Comparison of ENCODE assay signal across 7 cellular contexts in the genomic region with DNA sequence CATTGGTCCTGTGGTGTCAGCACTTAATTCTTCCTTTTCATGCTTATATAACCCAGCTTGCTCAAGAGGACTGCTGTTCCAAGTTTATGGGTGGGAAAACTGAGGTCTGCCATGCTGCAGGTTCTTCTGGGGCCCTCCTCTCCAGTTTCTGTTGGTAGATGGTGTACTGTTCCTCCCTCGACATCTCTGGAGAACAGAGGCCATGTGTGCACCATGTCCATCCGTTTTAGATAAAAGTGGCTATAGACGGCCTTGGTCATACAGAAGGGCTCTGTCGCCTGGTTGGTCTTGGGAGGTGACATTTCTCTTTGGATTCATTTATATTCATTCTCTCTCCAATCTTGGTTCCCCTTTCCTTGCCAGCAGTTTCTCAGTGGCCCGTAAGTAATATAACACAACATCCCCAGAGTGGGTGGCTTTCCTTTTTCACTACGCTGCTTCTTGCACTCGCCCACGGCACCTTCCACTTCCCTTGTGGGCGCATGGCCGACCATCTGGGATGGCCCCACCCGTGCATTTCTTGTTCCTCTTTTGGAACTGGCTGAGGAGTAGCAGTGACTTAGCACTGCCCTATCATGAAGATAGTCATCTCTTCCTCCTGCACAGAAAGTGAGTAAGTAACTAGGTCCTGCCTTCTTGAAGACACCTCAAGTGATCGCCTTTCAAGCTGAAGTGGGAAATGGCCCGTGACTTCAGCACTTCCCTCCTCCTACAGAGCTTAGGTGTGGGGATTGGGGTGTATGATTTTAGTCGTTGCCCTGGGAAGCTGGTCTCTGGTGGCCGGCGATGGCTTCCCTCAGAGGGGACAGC.
DNase-seq lines count a peak whose midpoint lies in the region; ATAC-seq lines count a peak whose summit lies in the region.

No MANE protein-coding gene starts in this region.

- peaks cover 42 to 59% of the 10 kb centered on the region in 2 donors for H3K4me1 Mint-ChIP-seq in stimulated activated naive B cell treated with anti-CD40 and anti-IgM and Interleukin-4, amounts not matched to agents 10 μg/mL and 1 μg/mL and 100 μg/mL, for 72 hours

- peaks cover 31 to 53% of the 10 kb centered on the region in 2 donors for H3K36me3 Mint-ChIP-seq in stimulated activated naive B cell treated with anti-CD40 and anti-IgM and Interleukin-4, amounts not matched to agents 10 μg/mL and 1 μg/mL and 100 μg/mL, for 72 hours

- ATAC-seq in GM18868 (IDR thresholded peaks at IDR 0.05; ENCODE audit: unreplicated experiment) (peak; percentile 95), HG02588 (IDR thresholded peaks at IDR 0.05; ENCODE audit: unreplicated experiment) (peak; percentile 95)
- ATAC-seq in stimulated activated naive B cell treated with anti-CD40 and anti-IgM and Interleukin-4, amounts not matched to agents 10 μg/mL and 1 μg/mL and 100 μg/mL, for 72 hours (replicated peaks) = peak; percentile 97

- DNase-seq in NOMO-1 (lab: John Stamatoyannopoulos, UW; ENCODE audit: unreplicated experiment in 2 of 2) = peak; percentile 96 to 98
- peak in 35 of 42 donors; percentile 15 to 74 (median 45) for DNase-seq in head of caudate nucleus
- DNase-seq in stimulated activated naive B cell treated with anti-CD40 and anti-IgM and Interleukin-4, amounts not matched to agents 10 μg/mL and 1 μg/mL and 100 μg/mL, for 72 hours = peak; percentile 92
- no peak for DNase-seq in NCI-H1436 treated with DMSO at 0.1 percent for 48 hours (lab: John Stamatoyannopoulos, UW)
- no peak for DNase-seq in SW480 (ENCODE audit: low spot score)

- H3K27me3 Mint-ChIP-seq in stimulated activated naive B cell treated with anti-CD40 and anti-IgM and Interleukin-4, amounts not matched to agents 10 μg/mL and 1 μg/mL and 100 μg/mL, for 72 hours = no peaks in the 10 kb centered on the region

- H3K4me3 Mint-ChIP-seq in stimulated activated naive B cell treated with anti-CD40 and anti-IgM and Interleukin-4, amounts not matched to agents 10 μg/mL and 1 μg/mL and 100 μg/mL, for 72 hours = peak overlapping the region; percentile 68 to 71

- intact Hi-C loops in head of caudate nucleus (cut with DNase I) = no loop called here

- no peaks in the 10 kb centered on the region for H3K9me3 Mint-ChIP-seq in stimulated activated naive B cell treated with anti-CD40 and anti-IgM and Interleukin-4, amounts not matched to agents 10 μg/mL and 1 μg/mL and 100 μg/mL, for 72 hours

- peak overlapping the region; percentile 94 for H3K27ac Mint-ChIP-seq in stimulated activated naive B cell treated with anti-CD40 and anti-IgM and Interleukin-4, amounts not matched to agents 10 μg/mL and 1 μg/mL and 100 μg/mL, for 72 hours

Comparison
In these comparisons a context has a peak if more than half of its experiments do, and no peak if none do; other contexts are left out.
1. DNase-seq: peak in NOMO-1 (2 of 2), head of caudate nucleus (35 of 42) and stimulated activated naive B cell treated with anti-CD40 and anti-IgM and Interleukin-4, amounts not matched to agents 10 μg/mL and 1 μg/mL and 100 μg/mL, for 72 hours (single experiment); none in NCI-H1436 treated with DMSO at 0.1 percent for 48 hours (single experiment) and SW480 (single experiment).
2. Peak in every context shown above with its lines, with median percentiles within 50 percentile points of each other: ATAC-seq.